Comparison of ENCODE assay signal across 9 cellular contexts in the genomic region with DNA sequence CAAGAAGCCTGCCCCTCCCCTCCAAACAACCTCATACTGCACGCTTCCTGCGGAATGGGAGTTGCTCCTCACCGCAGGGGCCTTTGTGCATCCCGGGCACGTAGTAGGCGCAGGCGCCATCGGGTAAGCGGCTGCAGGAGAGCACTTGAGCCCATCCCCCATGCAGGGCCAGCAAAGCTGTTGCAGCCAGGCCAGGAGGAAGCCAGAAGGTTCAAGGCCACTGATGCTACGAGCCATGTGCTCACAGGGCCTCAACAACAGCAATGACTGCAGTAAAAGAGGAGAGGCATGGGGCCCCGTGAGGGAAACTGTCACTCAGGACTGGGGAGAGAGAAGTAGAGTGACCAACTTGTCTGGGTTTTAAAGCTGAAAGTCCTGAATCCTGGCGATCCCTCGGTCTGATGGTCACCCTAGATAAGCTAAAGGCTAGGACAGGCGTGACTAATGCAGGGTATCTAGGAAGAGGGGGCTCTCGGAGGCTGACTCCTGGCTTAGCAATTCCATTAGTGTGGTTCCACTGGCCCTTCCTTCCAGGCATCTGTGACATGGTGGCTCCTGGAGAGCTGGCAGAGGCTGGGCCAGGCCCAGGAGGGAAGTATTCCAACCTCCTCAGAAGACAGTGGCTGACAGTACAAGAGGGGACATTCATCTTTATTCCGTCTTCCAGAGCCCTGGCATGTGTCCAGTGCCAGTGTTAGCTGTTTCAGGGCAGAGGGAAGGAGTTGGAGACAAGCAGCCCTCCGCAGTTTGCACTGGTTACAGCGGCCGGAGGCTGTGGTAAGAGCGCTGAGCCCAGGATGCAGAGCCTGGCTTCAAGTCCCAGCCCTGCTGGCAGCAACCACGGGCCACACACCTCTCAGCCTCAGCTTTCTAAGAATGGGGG. TPM values are rescaled to one million over a fixed set of nuclear protein-coding genes. Genes with fewer than 3 reads are reported as not detected.
DNase-seq lines count a peak whose midpoint lies in the region; ATAC-seq and TF ChIP-seq lines count a peak whose summit lies in the region.
"Had no signal": no experiment of that assay in that cellular context is flagged by ENCODE, and none has a peak within 500 bp of the region (broad histone marks: within the 10 kb centered on the region; RNA-seq: fewer than 3 reads in every experiment).

No MANE protein-coding gene starts in this region.

- TF ChIP-seq POLR2A in breast epithelium (IDR thresholded peaks at IDR 0.05) = no peak
- no peak for TF ChIP-seq POLR2A in gastrocnemius medialis (IDR thresholded peaks at IDR 0.05)

- in situ Hi-C loops in gastrocnemius medialis (cut with MboI; ENCODE audit: low sequenced_read_pairs in 4 of 4) = loop anchor here in 1 of 4 donors (25.0 kb wide), 1 partner anchor 194 kb away; no protein-coding TSS in a partner anchor

- H3K4me3 ChIP-seq in SJCRH30 = peak overlapping the region; percentile 36
- no peak overlapping the region for H3K4me3 ChIP-seq in breast epithelium
- H3K4me3 ChIP-seq in gastrocnemius medialis = no peak overlapping the region

- peak; percentile 23 for ATAC-seq in sciatic nerve
- no peak for ATAC-seq in gastrocnemius medialis

- no peak for TF ChIP-seq CTCF in breast epithelium (IDR thresholded peaks at IDR 0.05)
- TF ChIP-seq CTCF in gastrocnemius medialis (IDR thresholded peaks at IDR 0.05 in 4 of 5, conservative IDR thresholded peaks at IDR 0.05 in 1 of 5) = no peak

- peaks cover 16% of the 10 kb centered on the region for H3K36me3 ChIP-seq in SJCRH30
- H3K36me3 ChIP-seq in breast epithelium = peaks cover 10% of the 10 kb centered on the region
- peaks cover 2 to 23% of the 10 kb centered on the region in 2 donors for H3K36me3 ChIP-seq in gastrocnemius medialis

- H3K4me1 ChIP-seq in SJCRH30 = peaks cover 34% of the 10 kb centered on the region
- peaks cover 0 to 20% of the 10 kb centered on the region in 2 donors for H3K4me1 ChIP-seq in breast epithelium
- H3K4me1 ChIP-seq in gastrocnemius medialis = peaks cover 9 to 11% of the 10 kb centered on the region in 2 donors

- no peaks in the 10 kb centered on the region for H3K9me3 ChIP-seq in SJCRH30 (replicated peaks)
- H3K9me3 ChIP-seq in breast epithelium = no peaks in the 10 kb centered on the region
- H3K9me3 ChIP-seq in gastrocnemius medialis = no peaks in the 10 kb centered on the region

- DNase-seq in NCI-H2029 treated with DMSO at 0.1 percent for 48 hours (lab: John Stamatoyannopoulos, UW) (peak; percentile 3), NCI-H2029 (lab: John Stamatoyannopoulos, UW) (no peak), SJCRH30 (peak; percentile 86 to 89), foreskin melanocyte (peak; percentile 48), sciatic nerve (ENCODE audit: low spot score) (no peak), breast epithelium (ENCODE audit: low spot score in 2 of 2) (no peak), gastrocnemius medialis (no peak), GM19240 (ENCODE audit: insufficient read length, low spot score) (no peak)

- intact Hi-C loops in sciatic nerve (cut with DNase I) = no loop called here
- intact Hi-C loops in breast epithelium (cut with DNase I; ENCODE audit: low total_unique reads) = no loop called here
- intact Hi-C loops in gastrocnemius medialis (cut with DNase I; ENCODE audit: low total_unique reads) = no loop called here

- H3K27ac ChIP-seq in SJCRH30 = peak overlapping the region; percentile 85
- no peak overlapping the region for H3K27ac ChIP-seq in breast epithelium
- no peak overlapping the region for H3K27ac ChIP-seq in gastrocnemius medialis
- H3K27ac ChIP-seq: HL-60 had no signal

- H3K27me3 ChIP-seq in SJCRH30 = no peaks in the 10 kb centered on the region
- no peaks in the 10 kb centered on the region for H3K27me3 ChIP-seq in breast epithelium
- peaks cover 0 to 5% (median 0%) of the 10 kb centered on the region in 3 donors for H3K27me3 ChIP-seq in gastrocnemius medialis

RNA-seq across cellular contexts. Expression of a gene that starts 20.8 kb away (rescaled TPM):
- total RNA-seq in SJCRH30 (2014; rRNA removed; shearing (Covaris generic)) = 45.4 and 48.9 TPM in 2 replicates
- total RNA-seq in sciatic nerve (50.1 TPM), breast epithelium (10 to 100 TPM; 41.0 to 57.7 (median 50.9) TPM), gastrocnemius medialis (10 to 100 TPM; 25.3 to 32.9 (median 31.6) TPM)

RNA-seq across cellular contexts. Expression of a gene that starts 35.3 kb away (rescaled TPM):
- 9.1 and 9.9 TPM in 2 replicates for total RNA-seq in SJCRH30 (2014; rRNA removed; shearing (Covaris generic))
- total RNA-seq in sciatic nerve (not detected), breast epithelium (under 1 TPM in 1 of 3 donors, not detected in 2; 0.66 TPM), gastrocnemius medialis (under 1 TPM in 1 of 4 donors, not detected in 3; 0.49 TPM)

Comparison
In these comparisons a context has a peak if more than half of its experiments do, and no peak if none do; other contexts are left out.
1. DNase-seq: peak in NCI-H2029 treated with DMSO at 0.1 percent for 48 hours (single experiment), SJCRH30 (2 of 2) and foreskin melanocyte (single experiment); none in NCI-H2029 (single experiment), sciatic nerve (single experiment), breast epithelium (0 of 2), gastrocnemius medialis (0 of 2) and GM19240 (single experiment).